Comparison of ENCODE assay signal across 1 cellular context in the genomic region with DNA sequence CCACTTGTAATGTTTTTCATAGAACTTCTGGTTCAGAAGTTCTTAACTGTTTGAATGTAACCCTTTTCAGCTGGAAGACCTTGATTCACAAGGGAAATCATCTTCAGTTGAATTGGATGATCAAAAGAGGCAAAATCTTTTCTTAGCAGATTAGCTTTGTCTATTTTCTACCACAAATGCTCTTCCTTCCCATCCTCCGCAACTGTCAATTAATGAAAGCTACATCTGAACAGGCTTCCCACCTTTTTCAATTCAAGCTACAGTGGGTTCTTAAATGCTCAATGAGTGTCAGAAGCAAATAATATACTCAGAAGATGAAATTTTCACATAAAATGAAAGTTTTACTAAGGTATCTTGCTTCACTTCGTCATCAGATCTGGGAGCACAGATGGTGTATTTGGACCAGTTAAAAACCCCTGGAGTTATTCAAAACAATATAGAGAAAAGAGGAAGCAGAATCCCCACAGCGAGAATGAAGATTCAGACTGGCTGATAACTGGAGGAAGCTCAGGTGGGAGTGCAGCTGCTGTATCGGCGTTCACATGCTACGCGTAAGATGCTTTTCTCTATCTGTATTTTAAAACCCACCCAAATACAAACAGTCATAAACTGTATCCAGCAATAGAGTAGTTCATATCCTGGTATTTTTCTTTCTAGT.
TF ChIP-seq lines count a peak whose summit lies in the region.

No MANE protein-coding gene starts in this region.

TF ChIP-seq in GM23338, 12 proteins besides CTCF, POLR2A, EP300 and RAD21 (continued from another document):
- TF ChIP-seq REST (IDR thresholded peaks at IDR 0.05; ENCODE audit: unreplicated experiment) (no peak), POLR2AphosphoS5 (IDR thresholded peaks at IDR 0.05; ENCODE audit: low read depth) (no peak), STAT1 (IDR thresholded peaks at IDR 0.05; ENCODE audit: unreplicated experiment) (no peak), EZH2 (IDR thresholded peaks at IDR 0.05; ENCODE audit: low read depth, unreplicated experiment) (no peak), ZNF331 (CRISPR knock-in tag; IDR thresholded peaks at IDR 0.05; ENCODE audit: low read depth) (no peak), EZH2phosphoT487 (IDR thresholded peaks at IDR 0.05; ENCODE audit: unreplicated experiment) (no peak), CREB1 (CRISPR knock-in tag; IDR thresholded peaks at IDR 0.05; ENCODE audit: low read depth) (no peak), JUNB (IDR thresholded peaks at IDR 0.05; ENCODE audit: unreplicated experiment) (no peak), ZNF114 (CRISPR knock-in tag; IDR thresholded peaks at IDR 0.05) (no peak)
- TF ChIP-seq, protein P1, sequence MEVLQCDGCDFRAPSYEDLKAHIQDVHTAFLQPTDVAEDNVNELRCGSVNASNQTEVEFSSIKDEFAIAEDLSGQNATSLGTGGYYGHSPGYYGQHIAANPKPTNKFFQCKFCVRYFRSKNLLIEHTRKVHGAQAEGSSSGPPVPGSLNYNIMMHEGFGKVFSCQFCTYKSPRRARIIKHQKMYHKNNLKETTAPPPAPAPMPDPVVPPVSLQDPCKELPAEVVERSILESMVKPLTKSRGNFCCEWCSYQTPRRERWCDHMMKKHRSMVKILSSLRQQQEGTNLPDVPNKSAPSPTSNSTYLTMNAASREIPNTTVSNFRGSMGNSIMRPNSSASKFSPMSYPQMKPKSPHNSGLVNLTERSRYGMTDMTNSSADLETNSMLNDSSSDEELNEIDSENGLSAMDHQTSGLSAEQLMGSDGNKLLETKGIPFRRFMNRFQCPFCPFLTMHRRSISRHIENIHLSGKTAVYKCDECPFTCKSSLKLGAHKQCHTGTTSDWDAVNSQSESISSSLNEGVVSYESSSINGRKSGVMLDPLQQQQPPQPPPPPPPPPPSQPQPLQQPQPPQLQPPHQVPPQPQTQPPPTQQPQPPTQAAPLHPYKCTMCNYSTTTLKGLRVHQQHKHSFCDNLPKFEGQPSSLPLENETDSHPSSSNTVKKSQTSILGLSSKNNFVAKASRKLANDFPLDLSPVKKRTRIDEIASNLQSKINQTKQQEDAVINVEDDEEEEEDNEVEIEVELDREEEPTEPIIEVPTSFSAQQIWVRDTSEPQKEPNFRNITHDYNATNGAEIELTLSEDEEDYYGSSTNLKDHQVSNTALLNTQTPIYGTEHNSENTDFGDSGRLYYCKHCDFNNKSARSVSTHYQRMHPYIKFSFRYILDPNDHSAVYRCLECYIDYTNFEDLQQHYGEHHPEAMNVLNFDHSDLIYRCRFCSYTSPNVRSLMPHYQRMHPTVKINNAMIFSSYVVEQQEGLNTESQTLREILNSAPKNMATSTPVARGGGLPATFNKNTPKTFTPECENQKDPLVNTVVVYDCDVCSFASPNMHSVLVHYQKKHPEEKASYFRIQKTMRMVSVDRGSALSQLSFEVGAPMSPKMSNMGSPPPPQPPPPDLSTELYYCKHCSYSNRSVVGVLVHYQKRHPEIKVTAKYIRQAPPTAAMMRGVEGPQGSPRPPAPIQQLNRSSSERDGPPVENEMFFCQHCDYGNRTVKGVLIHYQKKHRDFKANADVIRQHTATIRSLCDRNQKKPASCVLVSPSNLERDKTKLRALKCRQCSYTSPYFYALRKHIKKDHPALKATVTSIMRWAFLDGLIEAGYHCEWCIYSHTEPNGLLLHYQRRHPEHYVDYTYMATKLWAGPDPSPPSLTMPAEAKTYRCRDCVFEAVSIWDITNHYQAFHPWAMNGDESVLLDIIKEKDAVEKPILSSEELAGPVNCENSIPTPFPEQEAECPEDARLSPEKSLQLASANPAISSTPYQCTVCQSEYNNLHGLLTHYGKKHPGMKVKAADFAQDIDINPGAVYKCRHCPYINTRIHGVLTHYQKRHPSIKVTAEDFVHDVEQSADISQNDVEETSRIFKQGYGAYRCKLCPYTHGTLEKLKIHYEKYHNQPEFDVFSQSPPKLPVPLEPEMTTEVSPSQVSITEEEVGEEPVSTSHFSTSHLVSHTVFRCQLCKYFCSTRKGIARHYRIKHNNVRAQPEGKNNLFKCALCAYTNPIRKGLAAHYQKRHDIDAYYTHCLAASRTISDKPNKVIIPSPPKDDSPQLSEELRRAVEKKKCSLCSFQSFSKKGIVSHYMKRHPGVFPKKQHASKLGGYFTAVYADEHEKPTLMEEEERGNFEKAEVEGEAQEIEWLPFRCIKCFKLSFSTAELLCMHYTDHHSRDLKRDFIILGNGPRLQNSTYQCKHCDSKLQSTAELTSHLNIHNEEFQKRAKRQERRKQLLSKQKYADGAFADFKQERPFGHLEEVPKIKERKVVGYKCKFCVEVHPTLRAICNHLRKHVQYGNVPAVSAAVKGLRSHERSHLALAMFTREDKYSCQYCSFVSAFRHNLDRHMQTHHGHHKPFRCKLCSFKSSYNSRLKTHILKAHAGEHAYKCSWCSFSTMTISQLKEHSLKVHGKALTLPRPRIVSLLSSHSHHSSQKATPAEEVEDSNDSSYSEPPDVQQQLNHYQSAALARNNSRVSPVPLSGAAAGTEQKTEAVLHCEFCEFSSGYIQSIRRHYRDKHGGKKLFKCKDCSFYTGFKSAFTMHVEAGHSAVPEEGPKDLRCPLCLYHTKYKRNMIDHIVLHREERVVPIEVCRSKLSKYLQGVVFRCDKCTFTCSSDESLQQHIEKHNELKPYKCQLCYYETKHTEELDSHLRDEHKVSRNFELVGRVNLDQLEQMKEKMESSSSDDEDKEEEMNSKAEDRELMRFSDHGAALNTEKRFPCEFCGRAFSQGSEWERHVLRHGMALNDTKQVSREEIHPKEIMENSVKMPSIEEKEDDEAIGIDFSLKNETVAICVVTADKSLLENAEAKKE (CRISPR knock-in tag; IDR thresholded peaks at IDR 0.05): no peak
